Comparison of ENCODE assay signal across 1 cellular context in genomic region chr6:125986956-125987617, GRCh38.
TF ChIP-seq lines count a peak whose summit lies in the region.

No MANE protein-coding gene starts in this region.

TF ChIP-seq in HepG2, 621 proteins besides CTCF, POLR2A, EP300 and RAD21 (continued from another document):
- TF ChIP-seq, protein P1, sequence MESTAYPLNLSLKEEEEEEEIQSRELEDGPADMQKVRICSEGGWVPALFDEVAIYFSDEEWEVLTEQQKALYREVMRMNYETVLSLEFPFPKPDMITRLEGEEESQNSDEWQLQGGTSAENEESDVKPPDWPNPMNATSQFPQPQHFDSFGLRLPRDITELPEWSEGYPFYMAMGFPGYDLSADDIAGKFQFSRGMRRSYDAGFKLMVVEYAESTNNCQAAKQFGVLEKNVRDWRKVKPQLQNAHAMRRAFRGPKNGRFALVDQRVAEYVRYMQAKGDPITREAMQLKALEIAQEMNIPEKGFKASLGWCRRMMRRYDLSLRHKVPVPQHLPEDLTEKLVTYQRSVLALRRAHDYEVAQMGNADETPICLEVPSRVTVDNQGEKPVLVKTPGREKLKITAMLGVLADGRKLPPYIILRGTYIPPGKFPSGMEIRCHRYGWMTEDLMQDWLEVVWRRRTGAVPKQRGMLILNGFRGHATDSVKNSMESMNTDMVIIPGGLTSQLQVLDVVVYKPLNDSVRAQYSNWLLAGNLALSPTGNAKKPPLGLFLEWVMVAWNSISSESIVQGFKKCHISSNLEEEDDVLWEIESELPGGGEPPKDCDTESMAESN (CRISPR knock-in tag; conservative IDR thresholded peaks at IDR 0.05) = peak; percentile 40
- TF ChIP-seq SMC3 (IDR thresholded peaks at IDR 0.05; ENCODE audit: low read length) = no peak
- TF ChIP-seq KDM1A (CRISPR knock-in tag; IDR thresholded peaks at IDR 0.05) = no peak
- TF ChIP-seq ZBTB2 (CRISPR knock-in tag; IDR thresholded peaks at IDR 0.05; ENCODE audit: low read depth) = no peak
- TF ChIP-seq AKNA (CRISPR knock-in tag; IDR thresholded peaks at IDR 0.05; ENCODE audit: borderline replicate concordance) = peak; percentile 72; the same call in 1 of the 2 replicates
- TF ChIP-seq CENPT (CRISPR knock-in tag; IDR thresholded peaks at IDR 0.05; ENCODE audit: low read depth) = no peak
- 0 out of 2 replicates have a peak, but pooled peaks have one; percentile 41 for TF ChIP-seq SATB2 (CRISPR knock-in tag; IDR thresholded peaks at IDR 0.05)
- TF ChIP-seq CHCHD3 (CRISPR knock-in tag; IDR thresholded peaks at IDR 0.05) = no peak
- no peak for TF ChIP-seq MLLT10 (CRISPR knock-in tag; IDR thresholded peaks at IDR 0.05)
- TF ChIP-seq REL (CRISPR knock-in tag; conservative IDR thresholded peaks at IDR 0.05) = no peak
- TF ChIP-seq HIVEP1 (CRISPR knock-in tag; IDR thresholded peaks at IDR 0.05) = no peak
- no peak for TF ChIP-seq FLYWCH1 (CRISPR knock-in tag; IDR thresholded peaks at IDR 0.05)
- TF ChIP-seq ZNF747 (CRISPR knock-in tag; IDR thresholded peaks at IDR 0.05; ENCODE audit: borderline replicate concordance) = no peak
- TF ChIP-seq HMGA1 (CRISPR knock-in tag; conservative IDR thresholded peaks at IDR 0.05) = no peak
- TF ChIP-seq NKX3-1 (CRISPR knock-in tag; IDR thresholded peaks at IDR 0.05) = peak; percentile 20; the same call in 1 of the 2 replicates
- 0 out of 2 replicates have a peak, but pooled peaks have one; percentile 11 for TF ChIP-seq ZNF816 (CRISPR knock-in tag; IDR thresholded peaks at IDR 0.05; ENCODE audit: borderline replicate concordance)
- TF ChIP-seq USF2 (IDR thresholded peaks at IDR 0.05; ENCODE audit: low read depth, low read length) = no peak
- no peak for TF ChIP-seq USF2 (CRISPR knock-in tag; IDR thresholded peaks at IDR 0.05; ENCODE audit: borderline replicate concordance)
